In the genomic region with DNA sequence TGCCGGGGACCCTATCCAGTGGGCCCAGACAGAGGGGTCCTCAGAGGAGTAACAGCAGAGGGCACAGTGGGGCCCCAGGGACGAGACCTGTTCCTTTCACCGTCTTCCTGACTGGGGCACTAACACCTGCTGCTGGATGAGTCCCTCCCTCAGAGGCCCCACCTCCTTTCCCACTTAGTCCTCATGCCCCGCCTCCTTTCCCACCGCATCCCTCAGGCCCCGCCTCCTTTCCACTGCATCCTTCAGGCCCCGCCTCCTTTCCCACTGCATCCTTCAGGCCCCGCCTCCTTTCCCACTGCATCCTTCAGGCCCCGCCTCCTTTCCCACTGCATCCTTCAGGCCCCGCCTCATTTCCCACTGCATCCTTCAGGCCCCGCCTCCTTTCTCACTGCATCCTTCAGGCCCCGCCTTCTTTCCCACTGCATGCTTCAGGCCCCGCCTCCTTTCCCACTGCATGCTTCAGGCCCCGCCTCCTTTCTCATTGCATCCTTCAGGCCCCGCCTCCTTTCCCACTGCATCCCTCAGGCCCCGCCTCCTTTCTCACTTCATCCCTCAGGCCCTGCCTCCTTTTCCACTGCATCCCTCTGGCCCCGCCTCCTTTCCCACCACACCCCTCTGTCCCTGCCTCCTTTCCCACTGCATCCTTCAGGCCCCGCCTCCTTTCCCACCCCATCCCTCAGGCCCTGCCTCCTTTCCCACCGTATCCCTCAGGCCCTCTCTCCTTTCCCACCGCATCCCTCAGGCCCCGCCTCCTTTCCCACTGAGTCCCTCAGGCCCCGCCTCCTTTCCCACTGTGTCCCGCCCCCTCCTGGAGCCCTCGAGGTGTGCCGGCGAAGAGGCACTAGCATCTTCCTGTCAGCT, we compare ENCODE assay signal across 21 cellular contexts. TPM values are rescaled to one million over a fixed set of nuclear protein-coding genes. Genes with fewer than 3 reads are reported as not detected.
DNase-seq lines count a peak whose midpoint lies in the region; ATAC-seq and TF ChIP-seq lines count a peak whose summit lies in the region.
"Had no signal": no experiment of that assay in that cellular context is flagged by ENCODE, and none has a peak within 500 bp of the region (broad histone marks: within the 10 kb centered on the region; RNA-seq: fewer than 3 reads in every experiment).

No MANE protein-coding gene starts in this region.

- no peak overlapping the region for H3K4me3 ChIP-seq in neural progenitor cell
- H3K4me3 ChIP-seq: smooth muscle cell had no signal

- H2AFZ ChIP-seq in neural progenitor cell (replicated peaks), result no peak overlapping the region

- no peak overlapping the region for H3K9ac ChIP-seq in neural progenitor cell

- TF ChIP-seq CTCF in brain (conservative IDR thresholded peaks at IDR 0.05), result no peak
- no peak for TF ChIP-seq CTCF in neural progenitor cell (IDR thresholded peaks at IDR 0.05)
- no peak for TF ChIP-seq CTCF in GM13976 (IDR thresholded peaks at IDR 0.05; ENCODE audit: borderline replicate concordance, control extremely low read depth, extremely low read depth, insufficient read depth, missing control alignments)

- no peaks in the 10 kb centered on the region for H3K9me3 ChIP-seq in neural progenitor cell (ENCODE audit: low read depth)

- peaks cover 33% of the 10 kb centered on the region for H3K4me1 Mint-ChIP-seq in activated CD4-positive, alpha-beta T cell treated with anti-CD3 and anti-CD28 coated beads, Interleukin-2, amount 10 ng/mL, durations not matched to agents 7 days and 5 days
- H3K4me1 Mint-ChIP-seq in IgD-negative memory B cell (peaks cover 19 to 36% (median 35%) of the 10 kb centered on the region in 3 donors), brain (peaks cover 61% of the 10 kb centered on the region), neural progenitor cell (peaks cover 44% of the 10 kb centered on the region)

- no peak overlapping the region for H3K4me2 ChIP-seq in neural progenitor cell
- H3K4me2 ChIP-seq: smooth muscle cell had no signal

- peaks cover 8% of the 10 kb centered on the region for H3K9me3 Mint-ChIP-seq in activated CD4-positive, alpha-beta T cell treated with anti-CD3 and anti-CD28 coated beads, Interleukin-2, amount 10 ng/mL, durations not matched to agents 7 days and 5 days
- H3K9me3 Mint-ChIP-seq in IgD-negative memory B cell (no peaks in the 10 kb centered on the region), brain (no peaks in the 10 kb centered on the region), neural progenitor cell (peaks cover 4% of the 10 kb centered on the region)

- CTCF ChIA-PET in activated CD4-positive, alpha-beta T cell treated with anti-CD3 and anti-CD28 coated beads, Interleukin-2, amount 10 ng/mL, durations not matched to agents 7 days and 5 days (lab: Charles Lee), result no interaction called here

- H4K20me1 ChIP-seq in neural progenitor cell (ENCODE audit: low read depth), result peaks cover 64% of the 10 kb centered on the region

- no peaks in the 10 kb centered on the region for H3K27me3 Mint-ChIP-seq in activated CD4-positive, alpha-beta T cell treated with anti-CD3 and anti-CD28 coated beads, Interleukin-2, amount 10 ng/mL, durations not matched to agents 7 days and 5 days
- no peaks in the 10 kb centered on the region for H3K27me3 Mint-ChIP-seq in IgD-negative memory B cell
- H3K27me3 Mint-ChIP-seq in brain, result peaks cover 5% of the 10 kb centered on the region
- peaks cover 2% of the 10 kb centered on the region for H3K27me3 Mint-ChIP-seq in neural progenitor cell (ENCODE audit: insufficient read depth, low read depth)
- H3K27me3 Mint-ChIP-seq: stimulated activated naive CD8-positive, alpha-beta T cell treated with anti-CD3 and anti-CD28 coated beads, Interleukin-15, Interleukin-2, amounts not matched to agents 100 ng/mL and 50 ng/mL, for 24 hours had no signal

- no peaks in the 10 kb centered on the region for H3K27me3 ChIP-seq in neural progenitor cell

- POLR2A ChIA-PET in activated CD4-positive, alpha-beta T cell treated with anti-CD3 and anti-CD28 coated beads, Interleukin-2, amount 10 ng/mL, durations not matched to agents 7 days and 5 days (lab: Charles Lee), result no interaction called here

- peaks cover 55% of the 10 kb centered on the region for H3F3A ChIP-seq in neural progenitor cell (ENCODE audit: low read depth)

- H3K4me3 Mint-ChIP-seq in activated CD4-positive, alpha-beta T cell treated with anti-CD3 and anti-CD28 coated beads, Interleukin-2, amount 10 ng/mL, durations not matched to agents 7 days and 5 days, result no peak overlapping the region
- H3K4me3 Mint-ChIP-seq in IgD-negative memory B cell (peak overlapping the region in 1 of 4 donors; percentile 40), brain (peak overlapping the region in 1 of 5 experiments; percentile 8), neural progenitor cell (no peak overlapping the region)
- H3K4me3 Mint-ChIP-seq: stimulated activated naive CD8-positive, alpha-beta T cell treated with anti-CD3 and anti-CD28 coated beads, Interleukin-15, Interleukin-2, amounts not matched to agents 100 ng/mL and 50 ng/mL, for 24 hours had no signal

- in situ Hi-C loops in GM13976 (cut with MboI; ENCODE audit: low sequenced_read_pairs, unreplicated experiment), result no loop called here

- H3K4me1 ChIP-seq in neural progenitor cell, result peaks cover 24% of the 10 kb centered on the region

- H3K79me2 ChIP-seq in neural progenitor cell (ENCODE audit: low read depth), result peaks cover 72% of the 10 kb centered on the region

- H3K27ac Mint-ChIP-seq in activated CD4-positive, alpha-beta T cell treated with anti-CD3 and anti-CD28 coated beads, Interleukin-2, amount 10 ng/mL, durations not matched to agents 7 days and 5 days, result peak overlapping the region; percentile 79
- peak overlapping the region; percentile 33 to 73 (median 50) for H3K27ac Mint-ChIP-seq in IgD-negative memory B cell
- peak overlapping the region in 4 of 5 experiments; percentile 6 to 88 (median 38) for H3K27ac Mint-ChIP-seq in brain
- peak overlapping the region; percentile 28 for H3K27ac Mint-ChIP-seq in neural progenitor cell
- H3K27ac Mint-ChIP-seq: stimulated activated naive CD8-positive, alpha-beta T cell treated with anti-CD3 and anti-CD28 coated beads, Interleukin-15, Interleukin-2, amounts not matched to agents 100 ng/mL and 50 ng/mL, for 24 hours had no signal

- DNase-seq in activated CD4-positive, alpha-beta T cell treated with anti-CD3 and anti-CD28 coated beads, Interleukin-2, amount 10 ng/mL, durations not matched to agents 7 days and 5 days, result no peak
- no peak for DNase-seq in activated CD4-positive, alpha-beta T cell treated with anti-CD3 and anti-CD28 coated beads, Interleukin-2, amount 50 U/mL, for 48 hours
- DNase-seq in neural progenitor cell (ENCODE audit: low spot score), result no peak
- no peak for DNase-seq in GM13976 (ENCODE audit: low spot score)
- DNase-seq: Calu3, GF-D8, hippocampal formation, NCI-H1436, NCI-H345, posterior cingulate gyrus had no signal

- no peak overlapping the region for H3K27ac ChIP-seq in neural progenitor cell

- H3K36me3 ChIP-seq in neural progenitor cell, result no peaks in the 10 kb centered on the region

- ATAC-seq in HG03135 (IDR thresholded peaks at IDR 0.05; ENCODE audit: unreplicated experiment), result no peak
- ATAC-seq in HG03469 (IDR thresholded peaks at IDR 0.05; ENCODE audit: unreplicated experiment), result no peak

- peaks cover 12% of the 10 kb centered on the region for H3K36me3 Mint-ChIP-seq in activated CD4-positive, alpha-beta T cell treated with anti-CD3 and anti-CD28 coated beads, Interleukin-2, amount 10 ng/mL, durations not matched to agents 7 days and 5 days (ENCODE audit: low read depth)
- peaks cover 3% of the 10 kb centered on the region for H3K36me3 Mint-ChIP-seq in IgD-negative memory B cell
- peaks cover 9% of the 10 kb centered on the region for H3K36me3 Mint-ChIP-seq in brain
- peaks cover 6% of the 10 kb centered on the region for H3K36me3 Mint-ChIP-seq in neural progenitor cell

RNA-seq across cellular contexts. Expression of a gene that starts 6.7 kb away (rescaled TPM):
- 10 to 100 TPM; 69.9 to 96.6 TPM for total RNA-seq in activated CD4-positive, alpha-beta T cell treated with anti-CD3 and anti-CD28 coated beads, Interleukin-2, amount 10 ng/mL, durations not matched to agents 7 days and 5 days
- polyA plus RNA-seq in IgD-negative memory B cell (20.8 TPM), brain (ENCODE audit: insufficient read depth, low read depth, low replicate concordance) (66.7 TPM)
- total RNA-seq in neural progenitor cell (ENCODE audit: low replicate concordance), result 20.7 and 90.9 TPM in 2 replicates

RNA-seq across cellular contexts. Expression of a gene that starts 6.8 kb away (rescaled TPM):
- 100 to 1,000 TPM; 105 to 114 TPM for total RNA-seq in activated CD4-positive, alpha-beta T cell treated with anti-CD3 and anti-CD28 coated beads, Interleukin-2, amount 10 ng/mL, durations not matched to agents 7 days and 5 days
- polyA plus RNA-seq in IgD-negative memory B cell (308 TPM), brain (ENCODE audit: insufficient read depth, low read depth, low replicate concordance) (292 TPM)
- 183 and 317 TPM in 2 replicates for total RNA-seq in neural progenitor cell (ENCODE audit: low replicate concordance)

RNA-seq across cellular contexts. Expression of a gene that starts 24.8 kb away (rescaled TPM):
- total RNA-seq in activated CD4-positive, alpha-beta T cell treated with anti-CD3 and anti-CD28 coated beads, Interleukin-2, amount 10 ng/mL, durations not matched to agents 7 days and 5 days, result not detected
- not detected for polyA plus RNA-seq in IgD-negative memory B cell
- polyA plus RNA-seq in brain (ENCODE audit: insufficient read depth, low read depth, low replicate concordance), result 0.15 TPM
- 0.40 TPM in 1 of 2 replicates, not detected in the other for total RNA-seq in neural progenitor cell (ENCODE audit: low replicate concordance)
- total RNA-seq: bronchial epithelial cell, Calu3, LHCN-M2, mucosa of gallbladder, smooth muscle cell, ureter had no signal
- polyA plus RNA-seq: AG04450 had no signal

RNA-seq across cellular contexts. Expression of a gene that starts 27.3 kb away (rescaled TPM):
- total RNA-seq in activated CD4-positive, alpha-beta T cell treated with anti-CD3 and anti-CD28 coated beads, Interleukin-2, amount 10 ng/mL, durations not matched to agents 7 days and 5 days, result under 1 TPM; 0.35 to 0.44 TPM
- polyA plus RNA-seq in IgD-negative memory B cell, result 14.7 TPM
- polyA plus RNA-seq in brain (ENCODE audit: insufficient read depth, low read depth, low replicate concordance), result 3.2 TPM
- 1.5 TPM in 1 of 2 replicates, not detected in the other for total RNA-seq in neural progenitor cell (ENCODE audit: low replicate concordance)
- total RNA-seq: bronchial epithelial cell, Calu3, LHCN-M2, smooth muscle cell, ureter had no signal
- polyA plus RNA-seq: AG04450 had no signal

RNA-seq across cellular contexts. Expression of a gene that starts 53.2 kb away (rescaled TPM):
- total RNA-seq in activated CD4-positive, alpha-beta T cell treated with anti-CD3 and anti-CD28 coated beads, Interleukin-2, amount 10 ng/mL, durations not matched to agents 7 days and 5 days, result under 1 TPM; 0.17 to 0.25 TPM
- 0.26 TPM for polyA plus RNA-seq in IgD-negative memory B cell
- not detected for polyA plus RNA-seq in brain (ENCODE audit: insufficient read depth, low read depth, low replicate concordance)
- not detected in 2 replicates for total RNA-seq in neural progenitor cell (ENCODE audit: low replicate concordance)
- total RNA-seq: bronchial epithelial cell, Calu3, smooth muscle cell had no signal

Comparison
In these comparisons a context has a peak if more than half of its experiments do, and no peak if none do; other contexts are left out.
1. H3K27ac Mint-ChIP-seq: peak in every context shown above with its lines; median percentile 79 in activated CD4-positive, alpha-beta T cell treated with anti-CD3 and anti-CD28 coated beads, Interleukin-2, amount 10 ng/mL, durations not matched to agents 7 days and 5 days; 50 in IgD-negative memory B cell; 38 in brain; 28 in neural progenitor cell.